In genomic region chr19:35845215-35846037, GRCh38 we compare ENCODE assay signal across 7 cellular contexts. TPM values are rescaled to one million over a fixed set of nuclear protein-coding genes. Genes with fewer than 3 reads are reported as not detected.
DNase-seq lines count a peak whose midpoint lies in the region; ATAC-seq and TF ChIP-seq lines count a peak whose summit lies in the region.
"Had no signal": no experiment of that assay in that cellular context is flagged by ENCODE, and none has a peak within 500 bp of the region (broad histone marks: within the 10 kb centered on the region; RNA-seq: fewer than 3 reads in every experiment).

No MANE protein-coding gene starts in this region.

- H3K9ac ChIP-seq in colonic mucosa (ENCODE audit: low read depth in 2 of 2, low read length in 2 of 2): no peak overlapping the region
- H3K9ac ChIP-seq in rectal smooth muscle tissue (ENCODE audit: low read length): no peak overlapping the region
- H3K9ac ChIP-seq: KMS-11 had no signal

- no peak for TF ChIP-seq CTCF in colonic mucosa (IDR thresholded peaks at IDR 0.05)

- H3K4me3 ChIP-seq in colonic mucosa (peak overlapping the region; percentile 20), rectal smooth muscle tissue (ENCODE audit: low read length) (peak overlapping the region; percentile 41)

- DNase-seq in NCI-H1105 treated with DMSO at 0.1 percent for 48 hours (lab: John Stamatoyannopoulos, UW): peak; percentile 21
- DNase-seq in colonic mucosa: peak; percentile 69
- DNase-seq in H4 (ENCODE audit: low spot score): no peak
- no peak for DNase-seq in DMS153 (lab: John Stamatoyannopoulos, UW)

- intact Hi-C loops in colonic mucosa (cut with DNase I): no loop called here

- H3K27ac ChIP-seq in colonic mucosa (no peak overlapping the region), rectal smooth muscle tissue (ENCODE audit: low read depth, low read length) (no peak overlapping the region)
- H3K27ac ChIP-seq: KMS-11 had no signal

- peaks cover 12% of the 10 kb centered on the region for H3K4me1 ChIP-seq in colonic mucosa
- H3K4me1 ChIP-seq in rectal smooth muscle tissue (ENCODE audit: control insufficient read depth, insufficient read depth, low read length): no peaks in the 10 kb centered on the region

- no peaks in the 10 kb centered on the region for H3K36me3 ChIP-seq in colonic mucosa
- no peaks in the 10 kb centered on the region for H3K36me3 ChIP-seq in rectal smooth muscle tissue (ENCODE audit: control insufficient read depth, insufficient read depth, low read length)

- no peak for ATAC-seq in GM18858 (IDR thresholded peaks at IDR 0.05; ENCODE audit: unreplicated experiment)

- H3K9me3 ChIP-seq in colonic mucosa: no peaks in the 10 kb centered on the region

- peaks cover 14% of the 10 kb centered on the region for H3K27me3 ChIP-seq in colonic mucosa
- H3K27me3 ChIP-seq in rectal smooth muscle tissue (ENCODE audit: control insufficient read depth, insufficient read depth, low read length): peaks cover 39% of the 10 kb centered on the region

RNA-seq across cellular contexts. Expression of gene NPHS1, which starts 6.9 kb away (rescaled TPM):
- not detected for total RNA-seq in colonic mucosa
- not detected in 2 replicates for total RNA-seq in H4 (2014; rRNA removed; shearing (Covaris generic))

RNA-seq across cellular contexts. Expression of gene KIRREL2, which starts 11.3 kb away (rescaled TPM):
- under 1 TPM in 1 of 2 donors, not detected in 1; 0.13 TPM for total RNA-seq in colonic mucosa
- total RNA-seq in H4 (2014; rRNA removed; shearing (Covaris generic)): 0.08 and 0.19 TPM in 2 replicates

RNA-seq across cellular contexts. Expression of gene APLP1, which starts 22.9 kb away (rescaled TPM):
- total RNA-seq in colonic mucosa: 1 to 10 TPM; 2.6 to 3.7 TPM
- total RNA-seq in H4 (2014; rRNA removed; shearing (Covaris generic)): 28.7 and 45.8 TPM in 2 replicates

RNA-seq across cellular contexts. Expression of gene PRODH2, which starts 32.8 kb away (rescaled TPM):
- not detected for total RNA-seq in colonic mucosa
- not detected in 2 replicates for total RNA-seq in H4 (2014; rRNA removed; shearing (Covaris generic))

RNA-seq across cellular contexts. Expression of gene NFKBID, which starts 54.9 kb away (rescaled TPM):
- total RNA-seq in colonic mucosa: 10 to 100 TPM in 1 of 2 donors, 1 to 10 TPM in 1; 8.6 to 11.2 TPM
- total RNA-seq in H4 (2014; rRNA removed; shearing (Covaris generic)): 1.4 and 1.8 TPM in 2 replicates

Comparison
In these comparisons a context has a peak if more than half of its experiments do, and no peak if none do; other contexts are left out.
1. DNase-seq: peak in NCI-H1105 treated with DMSO at 0.1 percent for 48 hours (single experiment) and colonic mucosa (single experiment); none in H4 (single experiment) and DMS153 (single experiment).